1 cellular context compared by ENCODE assay signal in the genomic region with DNA sequence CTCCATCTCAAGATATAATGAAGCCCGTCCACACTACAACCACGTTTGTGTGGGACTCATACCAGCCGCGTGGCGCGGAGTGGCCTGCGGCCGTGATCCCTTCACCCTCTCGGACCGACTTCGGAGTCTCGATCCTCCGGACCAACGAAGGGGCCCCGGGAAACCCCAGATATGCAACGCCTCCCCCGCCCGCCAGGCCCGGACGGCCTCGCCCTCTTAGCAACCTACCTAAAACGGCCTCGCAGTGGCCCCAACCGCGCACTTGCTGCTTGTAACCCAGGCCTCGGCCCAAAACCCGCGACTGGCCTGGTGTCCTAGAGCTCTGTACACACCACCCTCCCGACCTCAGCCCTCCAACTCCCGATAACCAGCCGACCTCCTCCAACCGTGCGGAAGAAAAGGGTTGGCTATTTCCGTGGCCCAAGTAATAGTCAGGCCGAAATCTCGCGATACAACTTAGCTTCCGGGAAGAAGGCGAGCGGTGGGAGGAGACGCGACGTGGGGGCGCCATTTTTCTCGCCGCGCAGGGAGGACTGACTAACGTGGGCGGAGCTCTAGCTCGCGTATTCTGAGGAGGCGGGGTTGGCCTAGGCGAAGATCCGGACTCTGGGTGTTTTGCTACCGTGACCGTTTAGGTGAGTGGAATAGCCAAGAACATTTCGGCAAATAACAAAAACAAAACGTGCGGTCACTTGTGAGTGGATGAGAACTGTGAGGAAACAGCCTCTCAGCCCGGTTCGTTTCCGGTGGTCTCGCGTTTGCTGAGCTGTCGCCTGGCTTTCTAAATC.
TF ChIP-seq lines count a peak whose summit lies in the region.

A gene (plus strand): TSS at position 579 of the 788 bp plus-strand sequence. CDS start 5,722 bp downstream, outside the sequence.
A gene with protein sequence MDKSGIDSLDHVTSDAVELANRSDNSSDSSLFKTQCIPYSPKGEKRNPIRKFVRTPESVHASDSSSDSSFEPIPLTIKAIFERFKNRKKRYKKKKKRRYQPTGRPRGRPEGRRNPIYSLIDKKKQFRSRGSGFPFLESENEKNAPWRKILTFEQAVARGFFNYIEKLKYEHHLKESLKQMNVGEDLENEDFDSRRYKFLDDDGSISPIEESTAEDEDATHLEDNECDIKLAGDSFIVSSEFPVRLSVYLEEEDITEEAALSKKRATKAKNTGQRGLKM (minus strand): TSS at position 402 of the 788 bp plus-strand sequence. CDS start 2,191 bp downstream, outside the sequence.

TF ChIP-seq in HepG2, 621 proteins besides CTCF, POLR2A, EP300 and RAD21 (continued from another document and continues in another):
- TF ChIP-seq, protein P1, sequence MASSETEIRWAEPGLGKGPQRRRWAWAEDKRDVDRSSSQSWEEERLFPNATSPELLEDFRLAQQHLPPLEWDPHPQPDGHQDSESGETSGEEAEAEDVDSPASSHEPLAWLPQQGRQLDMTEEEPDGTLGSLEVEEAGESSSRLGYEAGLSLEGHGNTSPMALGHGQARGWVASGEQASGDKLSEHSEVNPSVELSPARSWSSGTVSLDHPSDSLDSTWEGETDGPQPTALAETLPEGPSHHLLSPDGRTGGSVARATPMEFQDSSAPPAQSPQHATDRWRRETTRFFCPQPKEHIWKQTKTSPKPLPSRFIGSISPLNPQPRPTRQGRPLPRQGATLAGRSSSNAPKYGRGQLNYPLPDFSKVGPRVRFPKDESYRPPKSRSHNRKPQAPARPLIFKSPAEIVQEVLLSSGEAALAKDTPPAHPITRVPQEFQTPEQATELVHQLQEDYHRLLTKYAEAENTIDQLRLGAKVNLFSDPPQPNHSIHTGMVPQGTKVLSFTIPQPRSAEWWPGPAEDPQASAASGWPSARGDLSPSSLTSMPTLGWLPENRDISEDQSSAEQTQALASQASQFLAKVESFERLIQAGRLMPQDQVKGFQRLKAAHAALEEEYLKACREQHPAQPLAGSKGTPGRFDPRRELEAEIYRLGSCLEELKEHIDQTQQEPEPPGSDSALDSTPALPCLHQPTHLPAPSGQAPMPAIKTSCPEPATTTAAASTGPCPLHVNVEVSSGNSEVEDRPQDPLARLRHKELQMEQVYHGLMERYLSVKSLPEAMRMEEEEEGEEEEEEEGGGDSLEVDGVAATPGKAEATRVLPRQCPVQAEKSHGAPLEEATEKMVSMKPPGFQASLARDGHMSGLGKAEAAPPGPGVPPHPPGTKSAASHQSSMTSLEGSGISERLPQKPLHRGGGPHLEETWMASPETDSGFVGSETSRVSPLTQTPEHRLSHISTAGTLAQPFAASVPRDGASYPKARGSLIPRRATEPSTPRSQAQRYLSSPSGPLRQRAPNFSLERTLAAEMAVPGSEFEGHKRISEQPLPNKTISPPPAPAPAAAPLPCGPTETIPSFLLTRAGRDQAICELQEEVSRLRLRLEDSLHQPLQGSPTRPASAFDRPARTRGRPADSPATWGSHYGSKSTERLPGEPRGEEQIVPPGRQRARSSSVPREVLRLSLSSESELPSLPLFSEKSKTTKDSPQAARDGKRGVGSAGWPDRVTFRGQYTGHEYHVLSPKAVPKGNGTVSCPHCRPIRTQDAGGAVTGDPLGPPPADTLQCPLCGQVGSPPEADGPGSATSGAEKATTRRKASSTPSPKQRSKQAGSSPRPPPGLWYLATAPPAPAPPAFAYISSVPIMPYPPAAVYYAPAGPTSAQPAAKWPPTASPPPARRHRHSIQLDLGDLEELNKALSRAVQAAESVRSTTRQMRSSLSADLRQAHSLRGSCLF (CRISPR knock-in tag; IDR thresholded peaks at IDR 0.05; ENCODE audit: borderline replicate concordance): 0 out of 2 replicates have a peak, but pooled peaks have one; percentile 59
- no peak for TF ChIP-seq SIX1 (CRISPR knock-in tag; IDR thresholded peaks at IDR 0.05; ENCODE audit: borderline replicate concordance)
- TF ChIP-seq, protein P2, sequence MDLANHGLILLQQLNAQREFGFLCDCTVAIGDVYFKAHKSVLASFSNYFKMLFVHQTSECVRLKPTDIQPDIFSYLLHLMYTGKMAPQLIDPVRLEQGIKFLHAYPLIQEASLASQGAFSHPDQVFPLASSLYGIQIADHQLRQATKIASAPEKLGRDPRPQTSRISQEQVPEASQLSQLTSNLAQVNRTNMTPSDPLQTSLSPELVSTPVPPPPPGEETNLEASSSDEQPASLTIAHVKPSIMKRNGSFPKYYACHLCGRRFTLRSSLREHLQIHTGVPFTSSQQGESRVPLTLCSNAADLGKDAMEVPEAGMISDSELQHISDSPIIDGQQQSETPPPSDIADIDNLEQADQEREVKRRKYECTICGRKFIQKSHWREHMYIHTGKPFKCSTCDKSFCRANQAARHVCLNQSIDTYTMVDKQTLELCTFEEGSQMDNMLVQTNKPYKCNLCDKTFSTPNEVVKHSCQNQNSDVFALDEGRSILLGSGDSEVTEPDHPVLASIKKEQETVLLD (CRISPR knock-in tag; IDR thresholded peaks at IDR 0.05; ENCODE audit: low read depth): peak; percentile 43; the same call in 1 of the 2 replicates
- TF ChIP-seq, protein P3, sequence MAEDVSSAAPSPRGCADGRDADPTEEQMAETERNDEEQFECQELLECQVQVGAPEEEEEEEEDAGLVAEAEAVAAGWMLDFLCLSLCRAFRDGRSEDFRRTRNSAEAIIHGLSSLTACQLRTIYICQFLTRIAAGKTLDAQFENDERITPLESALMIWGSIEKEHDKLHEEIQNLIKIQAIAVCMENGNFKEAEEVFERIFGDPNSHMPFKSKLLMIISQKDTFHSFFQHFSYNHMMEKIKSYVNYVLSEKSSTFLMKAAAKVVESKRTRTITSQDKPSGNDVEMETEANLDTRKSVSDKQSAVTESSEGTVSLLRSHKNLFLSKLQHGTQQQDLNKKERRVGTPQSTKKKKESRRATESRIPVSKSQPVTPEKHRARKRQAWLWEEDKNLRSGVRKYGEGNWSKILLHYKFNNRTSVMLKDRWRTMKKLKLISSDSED (CRISPR knock-in tag; IDR thresholded peaks at IDR 0.05): no peak
- TF ChIP-seq CC2D1A (CRISPR knock-in tag; IDR thresholded peaks at IDR 0.05): no peak
- peak; percentile 68; the same call in 1 of the 2 replicates for TF ChIP-seq ZNF331 (CRISPR knock-in tag; IDR thresholded peaks at IDR 0.05)
- TF ChIP-seq ZNF317 (CRISPR knock-in tag; IDR thresholded peaks at IDR 0.05): no peak
- peak; percentile 72; the same call in 1 of the 2 replicates for TF ChIP-seq ZZZ3 (CRISPR knock-in tag; IDR thresholded peaks at IDR 0.05; ENCODE audit: borderline replicate concordance)
- TF ChIP-seq MXI1 (IDR thresholded peaks at IDR 0.05; ENCODE audit: borderline replicate concordance, low read depth, low read length): no peak; the same call in 2 of the 3 replicates
- TF ChIP-seq CBX5 (CRISPR knock-in tag; IDR thresholded peaks at IDR 0.05; ENCODE audit: borderline replicate concordance): peak; percentile 45; the same call in 1 of the 2 replicates
- TF ChIP-seq JDP2 (CRISPR knock-in tag; IDR thresholded peaks at IDR 0.05; ENCODE audit: borderline replicate concordance): no peak
- TF ChIP-seq MED8 (CRISPR knock-in tag; IDR thresholded peaks at IDR 0.05; ENCODE audit: insufficient replicate concordance): no peak
- no peak for TF ChIP-seq RFX3 (CRISPR knock-in tag; IDR thresholded peaks at IDR 0.05)
- peak; percentile 77 for TF ChIP-seq KAT8 (CRISPR knock-in tag; IDR thresholded peaks at IDR 0.05)
- TF ChIP-seq YEATS4 (CRISPR knock-in tag; IDR thresholded peaks at IDR 0.05; ENCODE audit: borderline replicate concordance): peak; percentile 84
- no peak for TF ChIP-seq BHLHE40 (IDR thresholded peaks at IDR 0.05; ENCODE audit: low read length)
- no peak for TF ChIP-seq KLF11 (CRISPR knock-in tag; IDR thresholded peaks at IDR 0.05)
- no peak for TF ChIP-seq TAF15 (IDR thresholded peaks at IDR 0.05; ENCODE audit: low read depth, low read length, poor library complexity, severe bottlenecking)
- TF ChIP-seq, protein P4, sequence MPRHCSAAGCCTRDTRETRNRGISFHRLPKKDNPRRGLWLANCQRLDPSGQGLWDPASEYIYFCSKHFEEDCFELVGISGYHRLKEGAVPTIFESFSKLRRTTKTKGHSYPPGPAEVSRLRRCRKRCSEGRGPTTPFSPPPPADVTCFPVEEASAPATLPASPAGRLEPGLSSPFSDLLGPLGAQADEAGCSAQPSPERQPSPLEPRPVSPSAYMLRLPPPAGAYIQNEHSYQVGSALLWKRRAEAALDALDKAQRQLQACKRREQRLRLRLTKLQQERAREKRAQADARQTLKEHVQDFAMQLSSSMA (CRISPR knock-in tag; IDR thresholded peaks at IDR 0.05): no peak
- TF ChIP-seq ZNF672 (CRISPR knock-in tag; IDR thresholded peaks at IDR 0.05): no peak
- TF ChIP-seq ZKSCAN5 (CRISPR knock-in tag; IDR thresholded peaks at IDR 0.05): no peak
- TF ChIP-seq, protein P5, sequence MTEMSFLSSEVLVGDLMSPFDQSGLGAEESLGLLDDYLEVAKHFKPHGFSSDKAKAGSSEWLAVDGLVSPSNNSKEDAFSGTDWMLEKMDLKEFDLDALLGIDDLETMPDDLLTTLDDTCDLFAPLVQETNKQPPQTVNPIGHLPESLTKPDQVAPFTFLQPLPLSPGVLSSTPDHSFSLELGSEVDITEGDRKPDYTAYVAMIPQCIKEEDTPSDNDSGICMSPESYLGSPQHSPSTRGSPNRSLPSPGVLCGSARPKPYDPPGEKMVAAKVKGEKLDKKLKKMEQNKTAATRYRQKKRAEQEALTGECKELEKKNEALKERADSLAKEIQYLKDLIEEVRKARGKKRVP (CRISPR knock-in tag; IDR thresholded peaks at IDR 0.05): peak in 1 of 2 experiments; percentile 26; a peak in 1 of 4 replicates
- TF ChIP-seq KDM3A (CRISPR knock-in tag; IDR thresholded peaks at IDR 0.05; ENCODE audit: low read depth): peak; percentile 37
- no peak for TF ChIP-seq ZNF260 (CRISPR knock-in tag; IDR thresholded peaks at IDR 0.05; ENCODE audit: borderline replicate concordance, low read depth)
- no peak for TF ChIP-seq ZKSCAN1 (IDR thresholded peaks at IDR 0.05; ENCODE audit: low read length)
- peak; percentile 90; the same call in 1 of the 2 replicates for TF ChIP-seq SIN3A (IDR thresholded peaks at IDR 0.05; ENCODE audit: borderline replicate concordance, low read depth, low read length)
- peak; percentile 83; the same call in 1 of the 2 replicates for TF ChIP-seq KLF6 (CRISPR knock-in tag; IDR thresholded peaks at IDR 0.05)
- TF ChIP-seq ZNF232 (CRISPR knock-in tag; IDR thresholded peaks at IDR 0.05; ENCODE audit: borderline replicate concordance): peak; percentile 18; the same call in 1 of the 2 replicates
- TF ChIP-seq NFIC (IDR thresholded peaks at IDR 0.05; ENCODE audit: low read length): 0 out of 2 replicates have a peak, but pooled peaks have one; percentile 7
- TF ChIP-seq NFE2L2 (IDR thresholded peaks at IDR 0.05; ENCODE audit: low read length): no peak
- TF ChIP-seq ONECUT2 (CRISPR knock-in tag; IDR thresholded peaks at IDR 0.05): no peak
- TF ChIP-seq ZNF790 (CRISPR knock-in tag; IDR thresholded peaks at IDR 0.05; ENCODE audit: borderline replicate concordance): peak; percentile 81; the same call in 1 of the 2 replicates
- TF ChIP-seq, protein P6, sequence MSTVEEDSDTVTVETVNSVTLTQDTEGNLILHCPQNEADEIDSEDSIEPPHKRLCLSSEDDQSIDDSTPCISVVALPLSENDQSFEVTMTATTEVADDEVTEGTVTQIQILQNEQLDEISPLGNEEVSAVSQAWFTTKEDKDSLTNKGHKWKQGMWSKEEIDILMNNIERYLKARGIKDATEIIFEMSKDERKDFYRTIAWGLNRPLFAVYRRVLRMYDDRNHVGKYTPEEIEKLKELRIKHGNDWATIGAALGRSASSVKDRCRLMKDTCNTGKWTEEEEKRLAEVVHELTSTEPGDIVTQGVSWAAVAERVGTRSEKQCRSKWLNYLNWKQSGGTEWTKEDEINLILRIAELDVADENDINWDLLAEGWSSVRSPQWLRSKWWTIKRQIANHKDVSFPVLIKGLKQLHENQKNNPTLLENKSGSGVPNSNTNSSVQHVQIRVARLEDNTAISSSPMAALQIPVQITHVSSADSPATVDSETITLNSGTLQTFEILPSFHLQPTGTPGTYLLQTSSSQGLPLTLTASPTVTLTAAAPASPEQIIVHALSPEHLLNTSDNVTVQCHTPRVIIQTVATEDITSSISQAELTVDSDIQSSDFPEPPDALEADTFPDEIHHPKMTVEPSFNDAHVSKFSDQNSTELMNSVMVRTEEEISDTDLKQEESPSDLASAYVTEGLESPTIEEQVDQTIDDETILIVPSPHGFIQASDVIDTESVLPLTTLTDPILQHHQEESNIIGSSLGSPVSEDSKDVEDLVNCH (CRISPR knock-in tag; IDR thresholded peaks at IDR 0.05): no peak
- TF ChIP-seq PHB2 (IDR thresholded peaks at IDR 0.05; ENCODE audit: partially characterized antibody): no peak
- no peak for TF ChIP-seq NFATC3 (CRISPR knock-in tag; IDR thresholded peaks at IDR 0.05)
- TF ChIP-seq THAP11 (CRISPR knock-in tag; IDR thresholded peaks at IDR 0.05): peak; percentile 84
- TF ChIP-seq SNAPC2 (CRISPR knock-in tag; IDR thresholded peaks at IDR 0.05): no peak
- TF ChIP-seq RBFOX2 (IDR thresholded peaks at IDR 0.05; ENCODE audit: low read depth, low read length): peak; percentile 96
- peak; percentile 51 for TF ChIP-seq GABPA (IDR thresholded peaks at IDR 0.05; ENCODE audit: low read depth, low read length)
- TF ChIP-seq GABPA (CRISPR knock-in tag; IDR thresholded peaks at IDR 0.05; ENCODE audit: low read depth): peak; percentile 89
- TF ChIP-seq LCORL (IDR thresholded peaks at IDR 0.05): no peak
- TF ChIP-seq LCORL (CRISPR knock-in tag; IDR thresholded peaks at IDR 0.05): peak; percentile 67; the same call in 1 of the 2 replicates
- TF ChIP-seq, protein P7, sequence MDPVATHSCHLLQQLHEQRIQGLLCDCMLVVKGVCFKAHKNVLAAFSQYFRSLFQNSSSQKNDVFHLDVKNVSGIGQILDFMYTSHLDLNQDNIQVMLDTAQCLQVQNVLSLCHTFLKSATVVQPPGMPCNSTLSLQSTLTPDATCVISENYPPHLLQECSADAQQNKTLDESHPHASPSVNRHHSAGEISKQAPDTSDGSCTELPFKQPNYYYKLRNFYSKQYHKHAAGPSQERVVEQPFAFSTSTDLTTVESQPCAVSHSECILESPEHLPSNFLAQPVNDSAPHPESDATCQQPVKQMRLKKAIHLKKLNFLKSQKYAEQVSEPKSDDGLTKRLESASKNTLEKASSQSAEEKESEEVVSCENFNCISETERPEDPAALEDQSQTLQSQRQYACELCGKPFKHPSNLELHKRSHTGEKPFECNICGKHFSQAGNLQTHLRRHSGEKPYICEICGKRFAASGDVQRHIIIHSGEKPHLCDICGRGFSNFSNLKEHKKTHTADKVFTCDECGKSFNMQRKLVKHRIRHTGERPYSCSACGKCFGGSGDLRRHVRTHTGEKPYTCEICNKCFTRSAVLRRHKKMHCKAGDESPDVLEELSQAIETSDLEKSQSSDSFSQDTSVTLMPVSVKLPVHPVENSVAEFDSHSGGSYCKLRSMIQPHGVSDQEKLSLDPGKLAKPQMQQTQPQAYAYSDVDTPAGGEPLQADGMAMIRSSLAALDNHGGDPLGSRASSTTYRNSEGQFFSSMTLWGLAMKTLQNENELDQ (CRISPR knock-in tag; IDR thresholded peaks at IDR 0.05; ENCODE audit: borderline replicate concordance): no peak
